In the genomic region with DNA sequence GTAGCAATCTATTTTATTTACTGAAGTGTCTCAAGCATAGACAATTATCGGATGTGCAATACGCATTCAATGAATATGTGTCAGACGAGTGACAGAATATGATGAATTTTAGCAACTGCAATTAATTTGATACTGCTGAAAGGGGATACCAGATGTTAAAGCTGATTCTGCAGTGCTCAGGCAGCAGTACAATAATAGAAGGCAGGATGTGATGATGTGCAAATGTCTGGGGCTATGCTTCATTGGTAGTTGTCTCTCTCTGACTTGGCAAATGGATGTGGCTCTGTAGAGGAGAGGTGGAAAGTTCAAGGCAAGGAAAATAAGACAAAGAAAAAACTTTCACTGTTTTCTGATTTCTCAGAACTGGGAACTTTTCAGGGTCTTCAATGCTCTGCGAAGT, we compare ENCODE assay signal across 15 cellular contexts.
DNase-seq lines count a peak whose midpoint lies in the region; TF ChIP-seq lines count a peak whose summit lies in the region.
"Had no signal": no experiment of that assay in that cellular context is flagged by ENCODE, and none has a peak within 500 bp of the region (broad histone marks: within the 10 kb centered on the region; RNA-seq: fewer than 3 reads in every experiment).

No MANE protein-coding gene starts in this region.

- H3K4me1 Mint-ChIP-seq in activated CD4-positive, alpha-beta memory T cell treated with anti-CD3 and anti-CD28 coated beads, Interleukin-2, amount 10 ng/mL, durations not matched to agents 7 days and 5 days: no peaks in the 10 kb centered on the region
- H3K4me1 Mint-ChIP-seq: B cell had no signal

- peak; percentile 79 for DNase-seq in NCI-H2171 treated with DMSO at 0.1 percent for 48 hours (lab: John Stamatoyannopoulos, UW)
- DNase-seq in NCI-H2171 (lab: John Stamatoyannopoulos, UW): no peak
- DNase-seq in NCI-H524 treated with DMSO at 0.1 percent for 48 hours (lab: John Stamatoyannopoulos, UW): peak; percentile 43
- no peak for DNase-seq in activated CD4-positive, alpha-beta memory T cell treated with anti-CD3 and anti-CD28 coated beads, Interleukin-2, amount 10 ng/mL, durations not matched to agents 7 days and 5 days
- DNase-seq in activated CD4-positive, CD25-positive, alpha-beta regulatory T cell (lab: John Stamatoyannopoulos, UW): no peak
- DNase-seq: Calu3; CD8-positive, alpha-beta T cell; DMS79 treated with DMSO at 0.1 percent for 48 hours; EL; GM23248 had no signal

- peak overlapping the region; percentile 30; the same call in 1 of the 2 replicates for H3K9ac ChIP-seq in SU-DHL-6 (ENCODE audit: low read length)
- H3K9ac ChIP-seq: BLaER1 treated with 17β-estradiol and CSF1 and Interleukin-3, amounts not matched to agents 10 nM and 100 nM; GM23248 had no signal

- H3K4me2 ChIP-seq in SU-DHL-6 (ENCODE audit: low read depth, low read length, poor library complexity, severe bottlenecking): peak overlapping the region; percentile 43
- H3K4me2 ChIP-seq: BLaER1 treated with 17β-estradiol and CSF1 and Interleukin-3, amounts not matched to agents 10 nM and 100 nM had no signal

- no peak for TF ChIP-seq CTCF in SU-DHL-6 (IDR thresholded peaks at IDR 0.05; ENCODE audit: insufficient read depth, low read length, poor library complexity, severe bottlenecking)

- H3F3A ChIP-seq in SU-DHL-6 (ENCODE audit: insufficient read depth): peaks cover 37% of the 10 kb centered on the region

- peaks cover 5% of the 10 kb centered on the region for H3K9me3 Mint-ChIP-seq in activated CD4-positive, alpha-beta memory T cell treated with anti-CD3 and anti-CD28 coated beads, Interleukin-2, amount 10 ng/mL, durations not matched to agents 7 days and 5 days

- H2AFZ ChIP-seq in SU-DHL-6 (ENCODE audit: low read depth, low read length, severe bottlenecking): peak overlapping the region; percentile 46
- H2AFZ ChIP-seq: GM23248 had no signal

- no peaks in the 10 kb centered on the region for H3K27me3 Mint-ChIP-seq in activated CD4-positive, alpha-beta memory T cell treated with anti-CD3 and anti-CD28 coated beads, Interleukin-2, amount 10 ng/mL, durations not matched to agents 7 days and 5 days
- H3K27me3 Mint-ChIP-seq: B cell had no signal

- CTCF ChIA-PET in activated CD4-positive, alpha-beta memory T cell treated with anti-CD3 and anti-CD28 coated beads, Interleukin-2, amount 10 ng/mL, durations not matched to agents 7 days and 5 days (lab: Charles Lee): no interaction called here

- H3K4me3 Mint-ChIP-seq in activated CD4-positive, alpha-beta memory T cell treated with anti-CD3 and anti-CD28 coated beads, Interleukin-2, amount 10 ng/mL, durations not matched to agents 7 days and 5 days: no peak overlapping the region
- H3K4me3 Mint-ChIP-seq: B cell; CD8-positive, alpha-beta T cell had no signal

- no peaks in the 10 kb centered on the region for H3K79me2 ChIP-seq in SU-DHL-6 (ENCODE audit: insufficient read depth, low read length)

- H3K27ac Mint-ChIP-seq in activated CD4-positive, alpha-beta memory T cell treated with anti-CD3 and anti-CD28 coated beads, Interleukin-2, amount 10 ng/mL, durations not matched to agents 7 days and 5 days: no peak overlapping the region
- H3K27ac Mint-ChIP-seq: B cell; CD8-positive, alpha-beta T cell had no signal

- H3K36me3 ChIP-seq in SU-DHL-6 (ENCODE audit: low read length): peaks cover 7% of the 10 kb centered on the region; the same call in 1 of the 2 replicates
- H3K36me3 ChIP-seq: BLaER1 treated with 17β-estradiol and CSF1 and Interleukin-3, amounts not matched to agents 10 nM and 100 nM; HAP-1 had no signal

- H4K20me1 ChIP-seq in SU-DHL-6 (ENCODE audit: low read depth, low read length): no peaks in the 10 kb centered on the region
- H4K20me1 ChIP-seq: BLaER1 treated with 17β-estradiol and CSF1 and Interleukin-3, amounts not matched to agents 10 nM and 100 nM had no signal

- peaks cover 12% of the 10 kb centered on the region; the same call in 1 of the 2 replicates for H3K9me3 ChIP-seq in SU-DHL-6 (ENCODE audit: insufficient read depth, low read length)
- H3K9me3 ChIP-seq: HAP-1 had no signal

- POLR2A ChIA-PET in activated CD4-positive, alpha-beta memory T cell treated with anti-CD3 and anti-CD28 coated beads, Interleukin-2, amount 10 ng/mL, durations not matched to agents 7 days and 5 days (lab: Charles Lee): no interaction called here

- H3K27ac ChIP-seq in SU-DHL-6 (ENCODE audit: low read depth, low read length): peak overlapping the region; percentile 88
- H3K27ac ChIP-seq: BLaER1 treated with 17β-estradiol and CSF1 and Interleukin-3, amounts not matched to agents 10 nM and 100 nM; GM23248 had no signal

- H3K9me2 ChIP-seq in SU-DHL-6 (replicated peaks; ENCODE audit: insufficient read depth, low read length): no peaks in the 10 kb centered on the region

- H3K27me3 ChIP-seq in SU-DHL-6 (ENCODE audit: low read length): no peaks in the 10 kb centered on the region
- H3K27me3 ChIP-seq: BLaER1 treated with 17β-estradiol and CSF1 and Interleukin-3, amounts not matched to agents 10 nM and 100 nM had no signal

- H3K36me3 Mint-ChIP-seq in activated CD4-positive, alpha-beta memory T cell treated with anti-CD3 and anti-CD28 coated beads, Interleukin-2, amount 10 ng/mL, durations not matched to agents 7 days and 5 days (ENCODE audit: low read depth): no peaks in the 10 kb centered on the region
- H3K36me3 Mint-ChIP-seq: CD8-positive, alpha-beta T cell had no signal

- H3K4me3 ChIP-seq in SU-DHL-6 (ENCODE audit: insufficient read depth, low read length, poor library complexity, severe bottlenecking): peak overlapping the region; percentile 2
- H3K4me3 ChIP-seq: BLaER1 treated with 17β-estradiol and CSF1 and Interleukin-3, amounts not matched to agents 10 nM and 100 nM; GM12878; GM23248; HAP-1 had no signal

Comparison
In these comparisons a context has a peak if more than half of its experiments do, and no peak if none do; other contexts are left out.
1. DNase-seq: peak in NCI-H2171 treated with DMSO at 0.1 percent for 48 hours (single experiment) and NCI-H524 treated with DMSO at 0.1 percent for 48 hours (single experiment); none in NCI-H2171 (single experiment), activated CD4-positive, alpha-beta memory T cell treated with anti-CD3 and anti-CD28 coated beads, Interleukin-2, amount 10 ng/mL, durations not matched to agents 7 days and 5 days (single experiment) and activated CD4-positive, CD25-positive, alpha-beta regulatory T cell (0 of 4).